In the genomic region with DNA sequence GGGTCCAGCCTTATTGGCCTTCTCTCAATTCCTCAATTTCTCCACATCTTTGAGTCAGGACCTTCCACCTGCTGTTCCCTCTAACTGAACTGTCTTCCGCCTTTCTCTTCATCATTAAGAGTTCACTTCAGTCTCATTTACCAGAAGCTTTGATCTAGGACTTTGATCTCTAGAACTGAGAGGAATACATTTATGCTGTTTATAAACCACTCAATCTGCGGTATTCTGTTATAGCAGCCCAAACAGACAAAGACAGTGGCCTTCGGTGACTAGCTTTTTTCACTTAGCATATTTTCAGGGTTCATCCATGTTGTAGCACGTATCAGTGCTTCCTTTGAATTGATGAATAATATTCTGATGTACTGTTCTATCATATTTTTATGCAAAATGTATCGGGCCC, we compare ENCODE assay signal across 16 cellular contexts.
"Had no signal": no experiment of that assay in that cellular context is flagged by ENCODE, and none has a peak within 500 bp of the region (broad histone marks: within the 10 kb centered on the region; RNA-seq: fewer than 3 reads in every experiment).

No MANE protein-coding gene starts in this region.

- H3K27ac Mint-ChIP-seq: natural killer cell treated with Interleukin-12 subunit alpha and Interleukin-12 subunit beta and Interleukin-15 and Interleukin-18, amount 100 ng/mL, for 72 hours had no signal

- H2AFZ ChIP-seq: parathyroid adenoma had no signal

- DNase-seq: activated gamma-delta T cell treated with Interleukin-2 at 50 U/mL for 16 hours; aorta; brain microvascular endothelial cell; central memory CD4-positive, alpha-beta T cell; effector CD4-positive, alpha-beta T cell; hypothalamus; left colon; lower lobe of right lung; stimulated activated CD4-positive, alpha-beta T cell treated with anti-CD3 and anti-CD28 coated beads, Interleukin-1b, Interleukin-23, amount 100 ng/mL, for 48 hours; stimulated activated CD8-positive, alpha-beta memory T cell treated with anti-CD3 and anti-CD28 coated beads, Interleukin-4, amount 100 ng/mL, for 48 hours; SW 1271; T1000 had no signal

- H3K27me3 Mint-ChIP-seq: natural killer cell treated with Interleukin-12 subunit alpha and Interleukin-12 subunit beta and Interleukin-15 and Interleukin-18, amount 100 ng/mL, for 72 hours had no signal

- ATAC-seq: left colon; lower lobe of right lung; natural killer cell treated with Interleukin-12 subunit alpha and Interleukin-12 subunit beta and Interleukin-15 and Interleukin-18, amount 100 ng/mL, for 72 hours had no signal

- H3K27me3 ChIP-seq: brain microvascular endothelial cell, sigmoid colon had no signal

- H3K4me1 ChIP-seq: lower lobe of right lung, parathyroid adenoma, sigmoid colon had no signal

- H3K4me3 ChIP-seq: coronary artery, lower lobe of right lung, sigmoid colon had no signal

- H3K9me3 ChIP-seq: lower lobe of right lung, sigmoid colon had no signal

- H3K27ac ChIP-seq: brain microvascular endothelial cell, coronary artery, lower lobe of right lung, parathyroid adenoma, sigmoid colon had no signal

- H3K9me3 Mint-ChIP-seq: natural killer cell treated with Interleukin-12 subunit alpha and Interleukin-12 subunit beta and Interleukin-15 and Interleukin-18, amount 100 ng/mL, for 72 hours had no signal

- H3K4me3 Mint-ChIP-seq: natural killer cell treated with Interleukin-12 subunit alpha and Interleukin-12 subunit beta and Interleukin-15 and Interleukin-18, amount 100 ng/mL, for 72 hours had no signal
